Comparison of ENCODE assay signal across 8 cellular contexts in genomic region chr14:50762001-50762930, GRCh38.
DNase-seq lines count a peak whose midpoint lies in the region; ATAC-seq and TF ChIP-seq lines count a peak whose summit lies in the region.

No MANE protein-coding gene starts in this region.

- TF ChIP-seq POLR2A in GM18505 (IDR thresholded peaks at IDR 0.05; ENCODE audit: borderline replicate concordance, extremely low read depth, insufficient read depth, insufficient read length), result no peak

- H3K9me3 ChIP-seq in HEK293 (ENCODE audit: control insufficient read depth, insufficient read depth, low read depth, low read length), result no peaks in the 10 kb centered on the region
- H3K9me3 ChIP-seq in effector memory CD4-positive, alpha-beta T cell (ENCODE audit: control insufficient read depth, low read length), result no peaks in the 10 kb centered on the region

- TF ChIP-seq CTCF in HEK293 (tag by site-specific recombination; IDR thresholded peaks at IDR 0.05) (no peak), foreskin keratinocyte (conservative IDR thresholded peaks at IDR 0.05) (no peak)

- H3K27ac ChIP-seq in HEK293 (ENCODE audit: extremely low read depth, low read depth, low read length), result peak overlapping the region; percentile 87
- H3K27ac ChIP-seq in foreskin keratinocyte, result no peak overlapping the region
- no peak overlapping the region for H3K27ac ChIP-seq in effector memory CD4-positive, alpha-beta T cell (ENCODE audit: insufficient read depth, low read length, poor library complexity, severe bottlenecking)

- H3K4me1 ChIP-seq in HEK293 (ENCODE audit: control insufficient read depth, insufficient read depth, low read length) (peaks cover 17% of the 10 kb centered on the region), foreskin keratinocyte (no peaks in the 10 kb centered on the region)
- H3K4me1 ChIP-seq in effector memory CD4-positive, alpha-beta T cell (ENCODE audit: control insufficient read depth, insufficient read depth, low read length, poor library complexity, severe bottlenecking), result no peaks in the 10 kb centered on the region

- no peaks in the 10 kb centered on the region for H3K27me3 ChIP-seq in foreskin keratinocyte
- H3K27me3 ChIP-seq in effector memory CD4-positive, alpha-beta T cell (replicated peaks; ENCODE audit: control insufficient read depth, insufficient read depth, low read length, poor library complexity, severe bottlenecking), result no peaks in the 10 kb centered on the region

- POLR2A ChIA-PET in HEK293 (lab: Yijun Ruan, JAX), result no interaction called here

- H3K36me3 ChIP-seq in HEK293 (ENCODE audit: control insufficient read depth in 2 of 2, insufficient read depth in 1 of 2, low read length in 2 of 2), result peaks cover 12 to 73% of the 10 kb centered on the region in 2 experiments
- peaks cover 73% of the 10 kb centered on the region for H3K36me3 ChIP-seq in effector memory CD4-positive, alpha-beta T cell (ENCODE audit: control insufficient read depth, insufficient read depth, low read length)

- no peak overlapping the region for H3K4me3 ChIP-seq in HEK293 (ENCODE audit: low read depth, low read length)
- no peak overlapping the region for H3K4me3 ChIP-seq in effector memory CD4-positive, alpha-beta T cell (ENCODE audit: insufficient read depth, low read depth, low read length, poor library complexity, severe bottlenecking)

- CTCF ChIA-PET in HEK293 (lab: Yijun Ruan, JAX), result interaction anchor here (1.0 to 11.0 kb wide), 3 partner anchors 13 to 98 kb away, joined by 3 to 107 read pairs (median 4); no protein-coding TSS in a partner anchor

- DNase-seq in RPMI7951 (ENCODE audit: low read depth) (peak; percentile 74), myocyte (ENCODE audit: low read depth) (peak; percentile 94), foreskin keratinocyte (no peak), NCI-H2107 treated with DMSO at 0.1 percent for 48 hours (lab: John Stamatoyannopoulos, UW; ENCODE audit: unreplicated experiment) (no peak)
- no peak for DNase-seq in effector memory CD4-positive, alpha-beta T cell

- ATAC-seq in GM18505 (IDR thresholded peaks at IDR 0.05; ENCODE audit: unreplicated experiment) (peak; percentile 79), foreskin keratinocyte (no peak), GM19467 (IDR thresholded peaks at IDR 0.05; ENCODE audit: unreplicated experiment) (no peak)

TF ChIP-seq in HEK293, 187 proteins besides CTCF, POLR2A, EP300 and RAD21:
- TF ChIP-seq ZNF391 (tag by site-specific recombination; IDR thresholded peaks at IDR 0.05; ENCODE audit: borderline replicate concordance, low read depth) (no peak), ZNF423 (tag by site-specific recombination; IDR thresholded peaks at IDR 0.05) (no peak), SETDB1 (IDR thresholded peaks at IDR 0.05; ENCODE audit: insufficient read length, low read length) (no peak), ZNF10 (tag by site-specific recombination; IDR thresholded peaks at IDR 0.05) (no peak), ZNF350 (tag by site-specific recombination; IDR thresholded peaks at IDR 0.05) (no peak), ZBTB48 (tag by site-specific recombination; IDR thresholded peaks at IDR 0.05) (no peak)
- TF ChIP-seq, protein P1, sequence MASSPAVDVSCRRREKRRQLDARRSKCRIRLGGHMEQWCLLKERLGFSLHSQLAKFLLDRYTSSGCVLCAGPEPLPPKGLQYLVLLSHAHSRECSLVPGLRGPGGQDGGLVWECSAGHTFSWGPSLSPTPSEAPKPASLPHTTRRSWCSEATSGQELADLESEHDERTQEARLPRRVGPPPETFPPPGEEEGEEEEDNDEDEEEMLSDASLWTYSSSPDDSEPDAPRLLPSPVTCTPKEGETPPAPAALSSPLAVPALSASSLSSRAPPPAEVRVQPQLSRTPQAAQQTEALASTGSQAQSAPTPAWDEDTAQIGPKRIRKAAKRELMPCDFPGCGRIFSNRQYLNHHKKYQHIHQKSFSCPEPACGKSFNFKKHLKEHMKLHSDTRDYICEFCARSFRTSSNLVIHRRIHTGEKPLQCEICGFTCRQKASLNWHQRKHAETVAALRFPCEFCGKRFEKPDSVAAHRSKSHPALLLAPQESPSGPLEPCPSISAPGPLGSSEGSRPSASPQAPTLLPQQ (tag by site-specific recombination; IDR thresholded peaks at IDR 0.05), result peak; percentile 62

Comparison
In these comparisons a context has a peak if more than half of its experiments do, and no peak if none do; other contexts are left out.
1. DNase-seq: peak in RPMI7951 (single experiment) and myocyte (single experiment); none in foreskin keratinocyte (0 of 2), effector memory CD4-positive, alpha-beta T cell (0 of 3) and NCI-H2107 treated with DMSO at 0.1 percent for 48 hours (single experiment).